Comparison of ENCODE assay signal across 8 cellular contexts in genomic region chr3:52536369-52537164, GRCh38. TPM values are rescaled to one million over a fixed set of nuclear protein-coding genes. Genes with fewer than 3 reads are reported as not detected.
A peak's percentile ranks its signal among the peaks of the same experiment; 100 is the strongest.
DNase-seq lines count a peak whose midpoint lies in the region; ATAC-seq and TF ChIP-seq lines count a peak whose summit lies in the region.

Gene UQCC5 (plus strand): TSS chr3:52536605. CDS start chr3:52536756, 151 bp downstream.

- DNase-seq in AG20443 (ENCODE audit: low spot score) (peak; percentile 100), NCI-H345 treated with DMSO at 0.1 percent for 48 hours (lab: John Stamatoyannopoulos, UW; ENCODE audit: unreplicated experiment) (peak; percentile 82), inferior parietal cortex (ENCODE audit: extremely low spot score) (peak; percentile 97), spleen (peak; percentile 99)
- peak; percentile 96 for DNase-seq in activated CD4-positive, CD25-positive, alpha-beta regulatory T cell treated with anti-CD3 and anti-CD28 coated beads, Interleukin-2, amount 50 U/mL, for 16 hours (ENCODE audit: low read depth, low spot score)
- peak; percentile 98 for DNase-seq in central memory CD4-positive, alpha-beta T cell

- intact Hi-C loops in spleen (cut with DNase I; ENCODE audit: low total_unique reads), result no loop called here

- 0% methylated on average over 28 to 65 of the region's 65 CpGs for WGBS in spleen, 5 donors

- H3K36me3 ChIP-seq in spleen, result peaks cover 0 to 23% (median 5%) of the 10 kb centered on the region in 6 donors

- ATAC-seq in GM19035 (IDR thresholded peaks at IDR 0.05; ENCODE audit: unreplicated experiment) (peak; percentile 83), HG03342 (IDR thresholded peaks at IDR 0.05; ENCODE audit: unreplicated experiment) (peak; percentile 81)

- peak in 5 of 11 experiments; percentile 19 to 44 (median 27) for TF ChIP-seq CTCF in spleen (IDR thresholded peaks at IDR 0.05 in 8 of 11, conservative IDR thresholded peaks at IDR 0.05 in 3 of 11)

- TF ChIP-seq POLR2A in spleen (IDR thresholded peaks at IDR 0.05), result peak; percentile 76 to 94 (median 79)

- H3K4me1 ChIP-seq in spleen, result peaks cover 30 to 78% (median 59%) of the 10 kb centered on the region in 6 donors

- H3K9me3 ChIP-seq in spleen, result no peaks in the 10 kb centered on the region

- peak within 1 kb of the TSS; percentile 64 to 94 (median 78) for H3K4me3 ChIP-seq in spleen

- peaks cover 0 to 27% (median 5%) of the 10 kb centered on the region in 7 donors for H3K27me3 ChIP-seq in spleen (replicated peaks in 1 of 7)

- H3K27ac ChIP-seq in spleen, result peak within 1 kb of the TSS; percentile 73 to 95 (median 90)

RNA-seq across cellular contexts. Expression of gene UQCC5, which starts in this region (rescaled TPM):
- total RNA-seq in spleen, result 10 to 100 TPM in 3 of 7 donors, 1 to 10 TPM in 4; 2.7 to 12.8 (median 7.6) TPM
- 10 to 100 TPM; 24.8 to 41.5 (median 26.1) TPM for polyA plus RNA-seq in spleen

Comparison
In these comparisons a context has a peak if more than half of its experiments do, and no peak if none do; other contexts are left out.
1. Peak in every context shown above with its lines: DNase-seq, ATAC-seq, H3K4me3 ChIP-seq and H3K27ac ChIP-seq.